ENCODE assay signal across 10 cellular contexts in the genomic region with DNA sequence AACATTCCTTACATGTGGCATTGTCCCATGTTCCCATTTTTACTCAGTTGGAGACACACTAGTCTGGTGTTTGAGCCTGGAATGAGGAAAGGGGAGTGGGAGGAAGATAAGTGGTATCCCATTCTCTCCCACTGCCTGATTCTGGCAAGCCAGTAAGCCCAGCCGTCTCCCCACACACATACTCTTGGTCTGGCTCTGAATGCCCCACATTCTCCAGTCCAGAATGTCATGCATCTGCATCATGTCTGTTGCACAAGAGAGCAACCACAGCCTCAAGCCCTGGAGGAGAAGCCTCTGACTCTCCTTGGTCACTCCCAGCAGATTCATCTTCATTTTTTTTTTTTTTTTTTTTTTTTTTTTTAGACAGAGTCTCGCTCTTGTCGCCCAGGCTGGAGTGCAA. TPM values are rescaled to one million over a fixed set of nuclear protein-coding genes. Genes with fewer than 3 reads are reported as not detected.
A peak's percentile ranks its signal among the peaks of the same experiment; 100 is the strongest.
DNase-seq lines count a peak whose midpoint lies in the region; ATAC-seq and TF ChIP-seq lines count a peak whose summit lies in the region.
"Had no signal": no experiment of that assay in that cellular context is flagged by ENCODE, and none has a peak within 500 bp of the region (broad histone marks: within the 10 kb centered on the region; RNA-seq: fewer than 3 reads in every experiment).

No MANE protein-coding gene starts in this region.

- H3K36me3 ChIP-seq in heart right ventricle, result peaks cover 0 to 23% (median 0%) of the 10 kb centered on the region in 9 donors
- no peaks in the 10 kb centered on the region for H3K36me3 ChIP-seq in smooth muscle cell (ENCODE audit: low read depth)
- H3K36me3 ChIP-seq: Peyer's patch had no signal

- no peaks in the 10 kb centered on the region for H3K79me2 ChIP-seq in smooth muscle cell (ENCODE audit: low read depth)

- H4K20me1 ChIP-seq in smooth muscle cell (ENCODE audit: low read depth), result no peaks in the 10 kb centered on the region

- no peaks in the 10 kb centered on the region for H3K9me3 ChIP-seq in heart right ventricle
- H3K9me3 ChIP-seq in smooth muscle cell (replicated peaks; ENCODE audit: low read depth), result no peaks in the 10 kb centered on the region
- H3K9me3 ChIP-seq: Peyer's patch had no signal

- peak; percentile 38 for DNase-seq in GOT3 (lab: John Stamatoyannopoulos, UW)
- DNase-seq in T1000 (lab: John Stamatoyannopoulos, UW), result peak; percentile 5
- peak in 1 of 2 donors; percentile 60 for DNase-seq in heart right ventricle
- DNase-seq in smooth muscle cell (lab: John Stamatoyannopoulos, UW; ENCODE audit: unreplicated experiment), result peak; percentile 28
- no peak for DNase-seq in stimulated activated CD4-positive, alpha-beta T cell treated with anti-CD3 and anti-CD28 coated beads, Interleukin-4, amount 100 ng/mL, for 24 hours
- no peak for DNase-seq in NCI-H1694 treated with DMSO at 0.1 percent for 48 hours (lab: John Stamatoyannopoulos, UW)
- DNase-seq in NCI-H2107 (lab: John Stamatoyannopoulos, UW), result no peak
- DNase-seq: activated gamma-delta T cell treated with Interleukin-2 at 50 U/mL for 16 hours had no signal

- H3F3A ChIP-seq in smooth muscle cell (ENCODE audit: low read depth), result peaks cover 30% of the 10 kb centered on the region

- H3K27me3 ChIP-seq in heart right ventricle, result no peaks in the 10 kb centered on the region
- no peaks in the 10 kb centered on the region for H3K27me3 ChIP-seq in smooth muscle cell (ENCODE audit: low read depth)
- H3K27me3 ChIP-seq: Peyer's patch had no signal

- WGBS in heart right ventricle, 2 donors, result 36 to 62% methylated on average over 2 to 3 of the region's 3 CpGs
- WGBS in smooth muscle cell (ENCODE audit: low lambda C conversion rate), result 10% methylated on average over 3 of the region's 3 CpGs

- H3K4me1 ChIP-seq in heart right ventricle (peaks cover 0 to 35% (median 0%) of the 10 kb centered on the region in 9 donors), smooth muscle cell (ENCODE audit: low read depth) (no peaks in the 10 kb centered on the region)
- H3K4me1 ChIP-seq: Peyer's patch had no signal

- intact Hi-C loops in heart right ventricle (cut with DNase I), result loop anchor here in 1 of 10 donors (10.0 kb wide), 1 partner anchor 839 kb away; no protein-coding TSS in a partner anchor

- H3K4me2 ChIP-seq in smooth muscle cell, result peak overlapping the region; percentile 74

- peak overlapping the region; percentile 88 for H3K9ac ChIP-seq in smooth muscle cell (ENCODE audit: low read depth)

- peak overlapping the region in 9 of 10 donors; percentile 58 to 85 (median 77) for H3K27ac ChIP-seq in heart right ventricle
- H3K27ac ChIP-seq in smooth muscle cell (ENCODE audit: low read depth), result peak overlapping the region; percentile 96

- H3K4me3 ChIP-seq in heart right ventricle, result no peak overlapping the region
- H3K4me3 ChIP-seq in smooth muscle cell, result no peak overlapping the region
- H3K4me3 ChIP-seq: Peyer's patch had no signal

- TF ChIP-seq CTCF in heart right ventricle (IDR thresholded peaks at IDR 0.05) (no peak), smooth muscle cell (IDR thresholded peaks at IDR 0.05; ENCODE audit: borderline replicate concordance, insufficient read depth, poor library complexity, severe bottlenecking) (no peak)

- peak; percentile 89 to 97 (median 92) for ATAC-seq in heart right ventricle
- ATAC-seq in HG02852 (IDR thresholded peaks at IDR 0.05; ENCODE audit: unreplicated experiment), result no peak

- H2AFZ ChIP-seq in smooth muscle cell (ENCODE audit: low read depth), result no peak overlapping the region

RNA-seq across cellular contexts. Expression of gene DRAM1, which starts 48.0 kb away (rescaled TPM):
- total RNA-seq in heart right ventricle, result 10 to 100 TPM in 2 of 10 donors, 1 to 10 TPM in 8; 2.4 to 19.6 (median 3.3) TPM
- polyA plus RNA-seq in heart right ventricle, result 1 to 10 TPM; 4.2 to 4.3 TPM
- total RNA-seq in smooth muscle cell, result 22.7 and 29.3 TPM in 2 replicates
- polyA plus RNA-seq in smooth muscle cell, result 29.5 and 31.2 TPM in 2 replicates

Comparison
In these comparisons a context has a peak if more than half of its experiments do, and no peak if none do; other contexts are left out.
1. DNase-seq: peak in GOT3 (single experiment), T1000 (single experiment) and smooth muscle cell (single experiment); none in stimulated activated CD4-positive, alpha-beta T cell treated with anti-CD3 and anti-CD28 coated beads, Interleukin-4, amount 100 ng/mL, for 24 hours (single experiment), NCI-H1694 treated with DMSO at 0.1 percent for 48 hours (single experiment) and NCI-H2107 (single experiment).